Comparison of ENCODE assay signal across 33 cellular contexts in the genomic region with DNA sequence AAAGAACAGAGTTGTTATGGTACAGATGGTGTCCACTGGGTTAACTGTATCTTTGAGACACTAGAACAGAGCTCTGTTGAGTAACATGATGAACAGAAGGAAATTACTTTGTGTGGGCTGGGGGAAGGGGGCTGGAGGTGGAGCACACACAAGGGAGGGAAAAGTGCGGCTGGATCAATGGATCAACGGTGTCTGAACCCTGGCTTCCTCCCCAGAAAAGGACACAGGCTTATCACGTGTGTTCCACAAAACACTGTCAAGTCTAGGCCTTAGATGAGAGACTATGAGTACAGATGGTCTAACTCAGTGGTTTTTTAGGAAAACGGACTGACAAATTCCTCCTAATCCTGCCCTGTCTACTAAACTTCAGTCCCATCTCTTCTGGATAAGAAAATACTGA. TPM values are rescaled to one million over a fixed set of nuclear protein-coding genes. Genes with fewer than 3 reads are reported as not detected.
DNase-seq lines count a peak whose midpoint lies in the region; ATAC-seq, FAIRE-seq and TF ChIP-seq lines count a peak whose summit lies in the region.
"Had no signal": no experiment of that assay in that cellular context is flagged by ENCODE, and none has a peak within 500 bp of the region (broad histone marks: within the 10 kb centered on the region; RNA-seq: fewer than 3 reads in every experiment).

No MANE protein-coding gene starts in this region.

- H3K36me3 Mint-ChIP-seq in CD14-positive monocyte = peaks cover 40 to 58% of the 10 kb centered on the region in 2 donors
- H3K36me3 Mint-ChIP-seq in chondrocyte (ENCODE audit: low read depth) = peaks cover 32% of the 10 kb centered on the region
- peaks cover 38% of the 10 kb centered on the region for H3K36me3 Mint-ChIP-seq in osteocyte (ENCODE audit: unreplicated experiment)

- no peak for DNase-seq in CD14-positive monocyte (ENCODE audit: low spot score)
- peak; percentile 19 for DNase-seq in H7
- no peak for DNase-seq in chondrocyte (ENCODE audit: low spot score)
- DNase-seq in osteocyte (ENCODE audit: extremely low spot score, unreplicated experiment) = no peak
- DNase-seq in GM12891 (ENCODE audit: insufficient read length, low spot score) = no peak
- no peak for DNase-seq in stimulated activated CD4-positive, alpha-beta T cell treated with anti-CD3 and anti-CD28 coated beads, Interleukin-4, amount 100 ng/mL, for 4 hours
- DNase-seq: activated CD4-positive, alpha-beta T cell treated with anti-CD3 and anti-CD28 coated beads, Interleukin-2, amount 50 U/mL, for 48 hours; anterior cingulate cortex; C1 segment of cervical spinal cord; Calu3; DMS79 treated with DMSO at 0.1 percent for 48 hours; effector memory CD8-positive, alpha-beta T cell; foreskin keratinocyte; GF-D8; left colon; NCI-H1105; NCI-H1930; NCI-H526 treated with DMSO at 0.1 percent for 48 hours; retina; stimulated activated CD4-positive, alpha-beta T cell treated with anti-CD3 and anti-CD28 coated beads, Interleukin-12 subunit alpha, Interleukin-12 subunit beta, amount 100 ng/mL, for 4 hours; stimulated activated naive CD4-positive, alpha-beta T cell treated with Interleukin-2 at 50 U/mL for 16 hours; T-cell; uterus had no signal

- no peak for FAIRE-seq in GM12891 (lab: Jason Lieb, UNC)
- FAIRE-seq: bronchial epithelial cell, TTC549 had no signal

- TF ChIP-seq POLR2A in GM12891 (IDR thresholded peaks at IDR 0.05; ENCODE audit: low read depth, low read length) = no peak

- no peak for TF ChIP-seq CTCF in CD14-positive monocyte (IDR thresholded peaks at IDR 0.05)
- TF ChIP-seq CTCF in chondrocyte (IDR thresholded peaks at IDR 0.05) = no peak
- no peak for TF ChIP-seq CTCF in osteocyte (IDR thresholded peaks at IDR 0.05)

- no peak overlapping the region for H3K4me3 ChIP-seq in H7 (ENCODE audit: insufficient read depth, low read depth, low read length)
- H3K4me3 ChIP-seq: coronary artery, thoracic aorta, uterus had no signal

- H3K4me1 Mint-ChIP-seq in CD14-positive monocyte = peaks cover 57% of the 10 kb centered on the region
- peaks cover 53% of the 10 kb centered on the region for H3K4me1 Mint-ChIP-seq in chondrocyte (ENCODE audit: low read depth)
- H3K4me1 Mint-ChIP-seq in osteocyte (ENCODE audit: unreplicated experiment) = peaks cover 29% of the 10 kb centered on the region

- H3K27ac Mint-ChIP-seq in CD14-positive monocyte (peak overlapping the region in 4 of 7 donors; percentile 7 to 61 (median 37)), chondrocyte (ENCODE audit: unreplicated experiment) (peak overlapping the region; percentile 1), osteocyte (ENCODE audit: unreplicated experiment) (peak overlapping the region; percentile 2)
- H3K27ac Mint-ChIP-seq: activated naive CD4-positive, alpha-beta T cell treated with anti-CD3 and anti-CD28 coated beads, Interleukin-2, amount 50 U/mL, for 24 hours; T-cell had no signal

- H3K36me3 ChIP-seq in H7 (replicated peaks; ENCODE audit: control insufficient read depth, insufficient read depth, low read length) = peaks cover 32% of the 10 kb centered on the region
- H3K36me3 ChIP-seq: uterus had no signal

- intact Hi-C loops in CD14-positive monocyte (cut with micrococcal nuclease) = no loop called here

- no peak overlapping the region for H3K4me3 Mint-ChIP-seq in CD14-positive monocyte
- no peak overlapping the region for H3K4me3 Mint-ChIP-seq in chondrocyte (ENCODE audit: unreplicated experiment)
- H3K4me3 Mint-ChIP-seq in osteocyte (ENCODE audit: unreplicated experiment) = no peak overlapping the region
- H3K4me3 Mint-ChIP-seq: activated naive CD4-positive, alpha-beta T cell treated with anti-CD3 and anti-CD28 coated beads, Interleukin-2, amount 50 U/mL, for 24 hours; effector memory CD8-positive, alpha-beta T cell; T-cell had no signal

- ATAC-seq in HG03378 (IDR thresholded peaks at IDR 0.05; ENCODE audit: unreplicated experiment) = no peak
- ATAC-seq in GM21737 (IDR thresholded peaks at IDR 0.05; ENCODE audit: unreplicated experiment) = no peak
- ATAC-seq: activated CD4-positive, CD25-positive, alpha-beta regulatory T cell treated with anti-CD3 and anti-CD28 coated beads, Interleukin-2, amount 50 U/mL, for 24 hours; effector memory CD8-positive, alpha-beta T cell; esophagus mucosa; foreskin keratinocyte; left colon; Panc1; T-cell had no signal

- H3K27me3 Mint-ChIP-seq in CD14-positive monocyte (ENCODE audit: low read depth in 3 of 3) (no peaks in the 10 kb centered on the region), chondrocyte (ENCODE audit: low read depth) (no peaks in the 10 kb centered on the region), osteocyte (ENCODE audit: unreplicated experiment) (no peaks in the 10 kb centered on the region)
- H3K27me3 Mint-ChIP-seq: activated naive CD4-positive, alpha-beta T cell treated with anti-CD3 and anti-CD28 coated beads, Interleukin-2, amount 50 U/mL, for 24 hours; effector memory CD8-positive, alpha-beta T cell; T-cell had no signal

- H3K9me3 Mint-ChIP-seq in CD14-positive monocyte = no peaks in the 10 kb centered on the region
- H3K9me3 Mint-ChIP-seq in chondrocyte (ENCODE audit: low read depth) = no peaks in the 10 kb centered on the region
- no peaks in the 10 kb centered on the region for H3K9me3 Mint-ChIP-seq in osteocyte (ENCODE audit: unreplicated experiment)
- H3K9me3 Mint-ChIP-seq: activated naive CD4-positive, alpha-beta T cell treated with anti-CD3 and anti-CD28 coated beads, Interleukin-2, amount 50 U/mL, for 24 hours; effector memory CD8-positive, alpha-beta T cell; T-cell had no signal

- H3K27me3 ChIP-seq in H7 (ENCODE audit: control insufficient read depth, insufficient read depth, low read length) = no peaks in the 10 kb centered on the region
- H3K27me3 ChIP-seq: foreskin keratinocyte, uterus had no signal

TF ChIP-seq in GM12891, 5 proteins besides CTCF, POLR2A, EP300 and RAD21:
- no peak for TF ChIP-seq POU2F2 (IDR thresholded peaks at IDR 0.05; ENCODE audit: low read depth, low read length)
- TF ChIP-seq TAF1 (IDR thresholded peaks at IDR 0.05; ENCODE audit: low read depth, low read length) = no peak
- no peak; the same call in 1 of the 2 replicates for TF ChIP-seq POLR2AphosphoS5 (IDR thresholded peaks at IDR 0.05; ENCODE audit: low read depth, low read length)
- TF ChIP-seq PAX5 (IDR thresholded peaks at IDR 0.05; ENCODE audit: insufficient read depth, low read length, severe bottlenecking) = no peak
- TF ChIP-seq SPI1 (IDR thresholded peaks at IDR 0.05; ENCODE audit: low read depth, low read length) = no peak

RNA-seq across cellular contexts. Expression of a gene that starts 27.8 kb away (rescaled TPM):
- 1 to 10 TPM; 8.3 to 8.9 TPM for polyA plus RNA-seq in CD14-positive monocyte
- total RNA-seq in H7 (2014; rRNA removed; shearing (Covaris generic)) = 62.3 and 80.7 TPM in 2 replicates
- 1,313 to 1,335 TPM (median 1,322 TPM) in 3 replicates for total RNA-seq in chondrocyte
- 251 and 252 TPM in 2 replicates for total RNA-seq in osteocyte
- 320 TPM for polyA plus RNA-seq in GM12891 (2012; ENCODE audit: low read depth, missing spikeins)

RNA-seq across cellular contexts. Expression of a gene that starts 28.5 kb away (rescaled TPM):
- 10 to 100 TPM in 1 of 2 donors, 1 to 10 TPM in 1; 6.9 to 12.2 TPM for polyA plus RNA-seq in CD14-positive monocyte
- total RNA-seq in H7 (2014; rRNA removed; shearing (Covaris generic)) = 83.2 and 91.8 TPM in 2 replicates
- total RNA-seq in chondrocyte (195 to 208 TPM (median 205 TPM) in 3 replicates), osteocyte (151 and 154 TPM in 2 replicates)
- 72.3 TPM for polyA plus RNA-seq in GM12891 (2012; ENCODE audit: low read depth, missing spikeins)
